Comparison of ENCODE assay signal across 20 cellular contexts in genomic region chr6:162862462-162862861, GRCh38.
A peak's percentile ranks its signal among the peaks of the same experiment; 100 is the strongest.
DNase-seq lines count a peak whose midpoint lies in the region; FAIRE-seq and TF ChIP-seq lines count a peak whose summit lies in the region.
"Had no signal": no experiment of that assay in that cellular context is flagged by ENCODE, and none has a peak within 500 bp of the region (broad histone marks: within the 10 kb centered on the region; RNA-seq: fewer than 3 reads in every experiment).

No MANE protein-coding gene starts in this region.

- no peaks in the 10 kb centered on the region for H4K20me1 ChIP-seq in neural progenitor cell (ENCODE audit: low read depth)

- no peak overlapping the region for H3K27ac Mint-ChIP-seq in endodermal cell
- no peak overlapping the region for H3K27ac Mint-ChIP-seq in neural progenitor cell
- H3K27ac Mint-ChIP-seq in progenitor cell of endocrine pancreas = no peak overlapping the region
- H3K27ac Mint-ChIP-seq: B cell; CD8-positive, alpha-beta T cell had no signal

- 96 to 100% methylated on average over 1 to 3 of the region's 3 CpGs for WGBS in endodermal cell (ENCODE audit: insufficient coverage in 1 of 2, insufficient read length in 1 of 2), 2 experiments

- TF ChIP-seq CTCF in endodermal cell (conservative IDR thresholded peaks at IDR 0.05) = no peak
- no peak for TF ChIP-seq CTCF in neural progenitor cell (IDR thresholded peaks at IDR 0.05)
- no peak for TF ChIP-seq CTCF in progenitor cell of endocrine pancreas (IDR thresholded peaks at IDR 0.05; ENCODE audit: unreplicated experiment)

- H3K4me3 Mint-ChIP-seq in endodermal cell = no peak overlapping the region
- H3K4me3 Mint-ChIP-seq in neural progenitor cell = no peak overlapping the region
- no peak overlapping the region for H3K4me3 Mint-ChIP-seq in progenitor cell of endocrine pancreas (ENCODE audit: low read depth)
- H3K4me3 Mint-ChIP-seq: B cell; CD8-positive, alpha-beta T cell; H9 had no signal

- no peaks in the 10 kb centered on the region for H3K79me2 ChIP-seq in neural progenitor cell (ENCODE audit: low read depth)

- peaks cover 6% of the 10 kb centered on the region for H3K4me1 Mint-ChIP-seq in endodermal cell
- peaks cover 6% of the 10 kb centered on the region for H3K4me1 Mint-ChIP-seq in neural progenitor cell
- no peaks in the 10 kb centered on the region for H3K4me1 Mint-ChIP-seq in progenitor cell of endocrine pancreas (ENCODE audit: low read depth)

- peaks cover under 1% of the 10 kb centered on the region for H3K4me1 ChIP-seq in endodermal cell (ENCODE audit: control insufficient read depth, insufficient read depth, low read length)
- peaks cover 6% of the 10 kb centered on the region for H3K4me1 ChIP-seq in neural progenitor cell

- H3K36me3 Mint-ChIP-seq in endodermal cell (ENCODE audit: low read depth) (no peaks in the 10 kb centered on the region), neural progenitor cell (peaks cover 2% of the 10 kb centered on the region), progenitor cell of endocrine pancreas (ENCODE audit: insufficient read depth) (no peaks in the 10 kb centered on the region)
- H3K36me3 Mint-ChIP-seq: CD8-positive, alpha-beta T cell had no signal

- H3K27me3 Mint-ChIP-seq in endodermal cell (ENCODE audit: insufficient read depth) (no peaks in the 10 kb centered on the region), neural progenitor cell (ENCODE audit: insufficient read depth, low read depth) (peaks cover 10% of the 10 kb centered on the region), progenitor cell of endocrine pancreas (no peaks in the 10 kb centered on the region)
- H3K27me3 Mint-ChIP-seq: B cell had no signal

- peak overlapping the region; percentile 4 for H2AFZ ChIP-seq in neural progenitor cell (replicated peaks)
- H2AFZ ChIP-seq: GM23248 had no signal

- H3K4me2 ChIP-seq in neural progenitor cell = no peak overlapping the region
- H3K4me2 ChIP-seq: BLaER1 treated with 17β-estradiol and CSF1 and Interleukin-3, amounts not matched to agents 10 nM and 100 nM had no signal

- H3K36me3 ChIP-seq in endodermal cell (ENCODE audit: control insufficient read depth, insufficient read depth, low read length) (no peaks in the 10 kb centered on the region), neural progenitor cell (no peaks in the 10 kb centered on the region), H7 (replicated peaks; ENCODE audit: control insufficient read depth, insufficient read depth, low read length) (no peaks in the 10 kb centered on the region)
- H3K36me3 ChIP-seq: BLaER1 treated with 17β-estradiol and CSF1 and Interleukin-3, amounts not matched to agents 10 nM and 100 nM had no signal

- peak; percentile 10 to 13 for DNase-seq in NCI-H526 (lab: John Stamatoyannopoulos, UW)
- no peak for DNase-seq in NCI-H526 treated with DMSO at 0.1 percent for 48 hours (lab: John Stamatoyannopoulos, UW)
- peak; percentile 32 for DNase-seq in endodermal cell
- no peak for DNase-seq in neural progenitor cell (ENCODE audit: low spot score)
- DNase-seq in H7 = no peak
- no peak for DNase-seq in Kasumi-1 (lab: John Stamatoyannopoulos, UW)
- DNase-seq in RCC 7860 (ENCODE audit: low spot score) = no peak
- no peak for DNase-seq in progenitor cell of endocrine pancreas (ENCODE audit: low spot score, unreplicated experiment)
- DNase-seq: 8988T; Calu3; CD8-positive, alpha-beta T cell; GM23248; H9; IMR-90 had no signal

- no peak overlapping the region for H3K27ac ChIP-seq in endodermal cell (ENCODE audit: low read depth, low read length)
- H3K27ac ChIP-seq in neural progenitor cell = no peak overlapping the region
- H3K27ac ChIP-seq: BLaER1 treated with 17β-estradiol and CSF1 and Interleukin-3, amounts not matched to agents 10 nM and 100 nM; GM23248 had no signal

- H3K4me3 ChIP-seq in endodermal cell (ENCODE audit: low read length) (no peak overlapping the region), neural progenitor cell (no peak overlapping the region), H7 (ENCODE audit: insufficient read depth, low read depth, low read length) (no peak overlapping the region)
- H3K4me3 ChIP-seq: BLaER1 treated with 17β-estradiol and CSF1 and Interleukin-3, amounts not matched to agents 10 nM and 100 nM; GM23248 had no signal

- H3K9me3 Mint-ChIP-seq in endodermal cell (no peaks in the 10 kb centered on the region), neural progenitor cell (peaks cover 14% of the 10 kb centered on the region), progenitor cell of endocrine pancreas (ENCODE audit: low read depth) (peaks cover 5% of the 10 kb centered on the region)
- H3K9me3 Mint-ChIP-seq: CD8-positive, alpha-beta T cell had no signal

- H3K9ac ChIP-seq in endodermal cell (ENCODE audit: extremely low read depth, low read length, poor library complexity, severe bottlenecking) (no peak overlapping the region), neural progenitor cell (no peak overlapping the region)
- H3K9ac ChIP-seq: BLaER1 treated with 17β-estradiol and CSF1 and Interleukin-3, amounts not matched to agents 10 nM and 100 nM; GM23248 had no signal

- H3K9me3 ChIP-seq in endodermal cell (ENCODE audit: control insufficient read depth, low read length) (no peaks in the 10 kb centered on the region), neural progenitor cell (ENCODE audit: low read depth) (no peaks in the 10 kb centered on the region)
- H3K9me3 ChIP-seq: BLaER1 treated with 17β-estradiol and CSF1 and Interleukin-3, amounts not matched to agents 10 nM and 100 nM had no signal

- H3F3A ChIP-seq in neural progenitor cell (ENCODE audit: low read depth) = peaks cover 6% of the 10 kb centered on the region

- H3K27me3 ChIP-seq in endodermal cell (ENCODE audit: control insufficient read depth, insufficient read depth, low read length, poor library complexity, severe bottlenecking) (no peaks in the 10 kb centered on the region), neural progenitor cell (no peaks in the 10 kb centered on the region), H7 (ENCODE audit: control insufficient read depth, insufficient read depth, low read length) (no peaks in the 10 kb centered on the region)

- FAIRE-seq in RCC 7860 (lab: Jason Lieb, UNC) = no peak
- FAIRE-seq: G401.6, GM12891, GM19239, HTR-8/SVneo had no signal

Comparison
In these comparisons a context has a peak if more than half of its experiments do, and no peak if none do; other contexts are left out.
1. DNase-seq: peak in NCI-H526 (2 of 2) and endodermal cell (single experiment); none in NCI-H526 treated with DMSO at 0.1 percent for 48 hours (single experiment), neural progenitor cell (single experiment), H7 (single experiment), Kasumi-1 (0 of 2), RCC 7860 (single experiment) and progenitor cell of endocrine pancreas (single experiment).